1 cellular context compared by ENCODE assay signal in the genomic region with DNA sequence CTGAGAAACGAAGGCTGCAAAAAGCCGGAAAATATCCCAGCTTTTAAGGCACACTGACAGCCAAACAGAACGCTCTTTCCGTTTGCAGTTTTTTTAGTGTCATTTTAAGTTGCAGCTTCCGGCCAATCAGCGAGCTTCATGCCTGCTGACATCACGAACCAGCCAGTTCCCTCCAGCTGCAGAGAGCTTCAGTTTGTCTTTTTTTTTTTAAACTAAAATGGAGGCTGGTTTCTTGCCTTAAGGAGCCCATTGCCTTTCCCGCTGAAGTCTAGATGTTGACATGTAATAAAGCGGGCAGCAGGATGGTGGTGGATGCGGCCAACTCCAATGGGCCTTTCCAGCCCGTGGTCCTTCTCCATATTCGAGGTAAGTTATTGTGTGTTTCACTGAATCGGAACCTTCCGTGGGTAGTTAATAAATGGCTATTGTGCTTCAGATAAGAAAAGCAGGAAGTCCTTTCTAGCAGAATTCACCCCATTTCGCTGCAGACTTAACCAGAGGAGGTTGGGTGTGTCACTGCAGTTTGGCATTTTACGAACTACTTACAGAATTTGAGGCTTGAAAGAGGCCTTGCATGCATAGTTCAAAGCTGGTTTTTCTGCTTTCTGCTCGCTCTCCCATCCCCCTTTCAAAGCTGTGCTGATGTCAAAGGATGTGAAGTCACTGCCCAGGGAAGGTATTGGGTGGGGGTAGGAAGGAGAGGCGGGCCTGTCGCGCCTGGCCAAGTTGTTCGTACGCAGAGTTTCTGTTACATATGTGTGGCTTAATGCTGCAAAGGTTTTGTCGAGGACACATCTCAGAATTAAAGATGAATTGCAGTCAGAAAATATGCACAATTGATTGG.
A peak's percentile ranks its signal among the peaks of the same experiment; 100 is the strongest.
TF ChIP-seq lines count a peak whose summit lies in the region.

No MANE protein-coding gene starts in this region.

TF ChIP-seq in A549, 52 proteins besides CTCF, POLR2A, EP300 and RAD21 (continued from another document):
- TF ChIP-seq FOSL2 (IDR thresholded peaks at IDR 0.05) (no peak), FOSL2 (CRISPR knock-in tag; IDR thresholded peaks at IDR 0.05) (no peak), RFX5 (IDR thresholded peaks at IDR 0.05) (peak; percentile 78; the same call in 1 of the 2 replicates), CHD2 (IDR thresholded peaks at IDR 0.05; ENCODE audit: low read length, partially characterized antibody) (no peak), CBX8 (IDR thresholded peaks at IDR 0.05) (no peak), KDM5A (IDR thresholded peaks at IDR 0.05) (no peak), FOXS1 (CRISPR knock-in tag; IDR thresholded peaks at IDR 0.05) (no peak), NPAS2 (CRISPR knock-in tag; IDR thresholded peaks at IDR 0.05; ENCODE audit: borderline replicate concordance) (no peak), ZC3H11A (IDR thresholded peaks at IDR 0.05) (no peak), ZSCAN20 (CRISPR knock-in tag; IDR thresholded peaks at IDR 0.05) (no peak), RARB (CRISPR knock-in tag; IDR thresholded peaks at IDR 0.05) (no peak)
- TF ChIP-seq, protein P1, sequence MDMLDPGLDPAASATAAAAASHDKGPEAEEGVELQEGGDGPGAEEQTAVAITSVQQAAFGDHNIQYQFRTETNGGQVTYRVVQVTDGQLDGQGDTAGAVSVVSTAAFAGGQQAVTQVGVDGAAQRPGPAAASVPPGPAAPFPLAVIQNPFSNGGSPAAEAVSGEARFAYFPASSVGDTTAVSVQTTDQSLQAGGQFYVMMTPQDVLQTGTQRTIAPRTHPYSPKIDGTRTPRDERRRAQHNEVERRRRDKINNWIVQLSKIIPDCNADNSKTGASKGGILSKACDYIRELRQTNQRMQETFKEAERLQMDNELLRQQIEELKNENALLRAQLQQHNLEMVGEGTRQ (IDR thresholded peaks at IDR 0.05): no peak
- TF ChIP-seq, protein P2, sequence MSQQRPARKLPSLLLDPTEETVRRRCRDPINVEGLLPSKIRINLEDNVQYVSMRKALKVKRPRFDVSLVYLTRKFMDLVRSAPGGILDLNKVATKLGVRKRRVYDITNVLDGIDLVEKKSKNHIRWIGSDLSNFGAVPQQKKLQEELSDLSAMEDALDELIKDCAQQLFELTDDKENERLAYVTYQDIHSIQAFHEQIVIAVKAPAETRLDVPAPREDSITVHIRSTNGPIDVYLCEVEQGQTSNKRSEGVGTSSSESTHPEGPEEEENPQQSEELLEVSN (IDR thresholded peaks at IDR 0.05; ENCODE audit: borderline replicate concordance, low read depth): 0 out of 2 replicates have a peak, but pooled peaks have one; percentile 16
- TF ChIP-seq, protein P3, sequence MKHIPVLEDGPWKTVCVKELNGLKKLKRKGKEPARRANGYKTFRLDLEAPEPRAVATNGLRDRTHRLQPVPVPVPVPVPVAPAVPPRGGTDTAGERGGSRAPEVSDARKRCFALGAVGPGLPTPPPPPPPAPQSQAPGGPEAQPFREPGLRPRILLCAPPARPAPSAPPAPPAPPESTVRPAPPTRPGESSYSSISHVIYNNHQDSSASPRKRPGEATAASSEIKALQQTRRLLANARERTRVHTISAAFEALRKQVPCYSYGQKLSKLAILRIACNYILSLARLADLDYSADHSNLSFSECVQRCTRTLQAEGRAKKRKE (CRISPR knock-in tag; IDR thresholded peaks at IDR 0.05; ENCODE audit: low read depth): no peak
- TF ChIP-seq, protein P4, sequence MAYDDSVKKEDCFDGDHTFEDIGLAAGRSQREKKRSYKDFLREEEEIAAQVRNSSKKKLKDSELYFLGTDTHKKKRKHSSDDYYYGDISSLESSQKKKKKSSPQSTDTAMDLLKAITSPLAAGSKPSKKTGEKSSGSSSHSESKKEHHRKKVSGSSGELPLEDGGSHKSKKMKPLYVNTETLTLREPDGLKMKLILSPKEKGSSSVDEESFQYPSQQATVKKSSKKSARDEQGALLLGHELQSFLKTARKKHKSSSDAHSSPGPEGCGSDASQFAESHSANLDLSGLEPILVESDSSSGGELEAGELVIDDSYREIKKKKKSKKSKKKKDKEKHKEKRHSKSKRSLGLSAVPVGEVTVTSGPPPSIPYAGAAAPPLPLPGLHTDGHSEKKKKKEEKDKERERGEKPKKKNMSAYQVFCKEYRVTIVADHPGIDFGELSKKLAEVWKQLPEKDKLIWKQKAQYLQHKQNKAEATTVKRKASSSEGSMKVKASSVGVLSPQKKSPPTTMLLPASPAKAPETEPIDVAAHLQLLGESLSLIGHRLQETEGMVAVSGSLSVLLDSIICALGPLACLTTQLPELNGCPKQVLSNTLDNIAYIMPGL (CRISPR knock-in tag; IDR thresholded peaks at IDR 0.05; ENCODE audit: borderline replicate concordance): no peak
- TF ChIP-seq, protein P5, sequence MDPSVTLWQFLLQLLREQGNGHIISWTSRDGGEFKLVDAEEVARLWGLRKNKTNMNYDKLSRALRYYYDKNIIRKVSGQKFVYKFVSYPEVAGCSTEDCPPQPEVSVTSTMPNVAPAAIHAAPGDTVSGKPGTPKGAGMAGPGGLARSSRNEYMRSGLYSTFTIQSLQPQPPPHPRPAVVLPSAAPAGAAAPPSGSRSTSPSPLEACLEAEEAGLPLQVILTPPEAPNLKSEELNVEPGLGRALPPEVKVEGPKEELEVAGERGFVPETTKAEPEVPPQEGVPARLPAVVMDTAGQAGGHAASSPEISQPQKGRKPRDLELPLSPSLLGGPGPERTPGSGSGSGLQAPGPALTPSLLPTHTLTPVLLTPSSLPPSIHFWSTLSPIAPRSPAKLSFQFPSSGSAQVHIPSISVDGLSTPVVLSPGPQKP (IDR thresholded peaks at IDR 0.05; ENCODE audit: low read depth, low read length): no peak
- TF ChIP-seq, protein P6, sequence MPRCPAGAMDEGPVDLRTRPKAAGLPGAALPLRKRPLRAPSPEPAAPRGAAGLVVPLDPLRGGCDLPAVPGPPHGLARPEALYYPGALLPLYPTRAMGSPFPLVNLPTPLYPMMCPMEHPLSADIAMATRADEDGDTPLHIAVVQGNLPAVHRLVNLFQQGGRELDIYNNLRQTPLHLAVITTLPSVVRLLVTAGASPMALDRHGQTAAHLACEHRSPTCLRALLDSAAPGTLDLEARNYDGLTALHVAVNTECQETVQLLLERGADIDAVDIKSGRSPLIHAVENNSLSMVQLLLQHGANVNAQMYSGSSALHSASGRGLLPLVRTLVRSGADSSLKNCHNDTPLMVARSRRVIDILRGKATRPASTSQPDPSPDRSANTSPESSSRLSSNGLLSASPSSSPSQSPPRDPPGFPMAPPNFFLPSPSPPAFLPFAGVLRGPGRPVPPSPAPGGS (IDR thresholded peaks at IDR 0.05): no peak
